Comparison of ENCODE assay signal across 9 cellular contexts in the genomic region with DNA sequence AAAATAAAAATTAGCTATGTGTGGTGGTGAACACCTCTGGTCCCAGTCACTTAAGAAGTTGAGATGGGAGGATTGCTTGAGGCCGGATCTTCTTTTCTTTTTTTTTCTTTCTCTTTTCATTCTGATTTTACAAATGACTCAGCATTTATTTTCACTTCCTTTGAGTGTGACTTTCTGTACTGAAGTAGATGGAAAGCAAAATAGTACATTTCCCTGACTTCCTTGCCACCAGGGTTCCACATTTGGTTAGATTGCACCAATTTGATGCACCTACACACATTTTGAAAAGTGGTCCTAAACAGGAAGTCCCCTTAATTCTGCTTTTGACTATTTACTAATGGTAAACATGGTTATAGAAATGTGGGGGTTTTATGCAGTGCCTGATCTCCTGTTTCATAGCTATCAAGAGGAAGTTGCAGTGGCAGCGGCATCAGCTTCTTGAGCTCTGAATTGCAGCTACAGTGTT. TPM values are rescaled to one million over a fixed set of nuclear protein-coding genes. Genes with fewer than 3 reads are reported as not detected.
DNase-seq lines count a peak whose midpoint lies in the region; ATAC-seq and TF ChIP-seq lines count a peak whose summit lies in the region.
"Had no signal": no experiment of that assay in that cellular context is flagged by ENCODE, and none has a peak within 500 bp of the region (broad histone marks: within the 10 kb centered on the region; RNA-seq: fewer than 3 reads in every experiment).

No MANE protein-coding gene starts in this region.

- POLR2A ChIA-PET in MCF 10A (lab: Yijun Ruan, JAX): interaction anchor here (0.8 kb wide), 1 partner anchor 15 kb away, joined by 3 read pairs; no protein-coding TSS in a partner anchor
- POLR2A ChIA-PET in naive thymus-derived CD8-positive, alpha-beta T cell (lab: Charles Lee): interaction anchor here (3.4 kb wide), 1 partner anchor 13 kb away, joined by 19 read pairs; the partner anchor contains the start of gene LEMD3

- H3K4me3 ChIP-seq in mammary epithelial cell (replicated peaks in 1 of 3; ENCODE audit: insufficient read depth in 1 of 3, low read depth in 2 of 3, low read length in 3 of 3): no peak overlapping the region
- no peak overlapping the region for H3K4me3 ChIP-seq in transverse colon
- no peak overlapping the region for H3K4me3 ChIP-seq in tibial artery

- H3K27ac ChIP-seq in mammary epithelial cell (ENCODE audit: insufficient read depth, low read depth, low read length) (no peak overlapping the region), transverse colon (no peak overlapping the region), tibial artery (no peak overlapping the region)

- H3K9me3 Mint-ChIP-seq in MCF 10A (ENCODE audit: unreplicated experiment): no peaks in the 10 kb centered on the region
- H3K9me3 Mint-ChIP-seq in naive thymus-derived CD8-positive, alpha-beta T cell: no peaks in the 10 kb centered on the region
- H3K9me3 Mint-ChIP-seq: neural crest cell had no signal

- peak; percentile 90 for ATAC-seq in HG03025 (IDR thresholded peaks at IDR 0.05; ENCODE audit: low FRiP score, unreplicated experiment)
- ATAC-seq in naive thymus-derived CD8-positive, alpha-beta T cell: peak; percentile 37 to 54

- no peak overlapping the region for H3K9ac ChIP-seq in mammary epithelial cell (ENCODE audit: insufficient read depth, low read length)

- dilution Hi-C loops in mammary epithelial cell (cut with HindIII; ENCODE audit: low sequenced_read_pairs): no loop called here

- H3K79me2 ChIP-seq in mammary epithelial cell (ENCODE audit: insufficient read depth, low read length): no peaks in the 10 kb centered on the region

- no peak overlapping the region for H3K4me3 Mint-ChIP-seq in MCF 10A (ENCODE audit: unreplicated experiment)
- H3K4me3 Mint-ChIP-seq in naive thymus-derived CD8-positive, alpha-beta T cell: peak overlapping the region in 8 of 10 donors; percentile 10 to 43 (median 24)
- H3K4me3 Mint-ChIP-seq: neural crest cell had no signal

- TF ChIP-seq POLR2A in transverse colon (IDR thresholded peaks at IDR 0.05): no peak

- no peak overlapping the region for H3K27ac Mint-ChIP-seq in MCF 10A (ENCODE audit: low read depth, unreplicated experiment)
- H3K27ac Mint-ChIP-seq in naive thymus-derived CD8-positive, alpha-beta T cell: peak overlapping the region in 5 of 10 donors; percentile 18 to 65 (median 46)

- H3K9me3 ChIP-seq in mammary epithelial cell (replicated peaks; ENCODE audit: insufficient read depth, low read length): no peaks in the 10 kb centered on the region
- H3K9me3 ChIP-seq in transverse colon: no peaks in the 10 kb centered on the region
- H3K9me3 ChIP-seq in tibial artery: no peaks in the 10 kb centered on the region

- TF ChIP-seq EP300 in transverse colon (IDR thresholded peaks at IDR 0.05; ENCODE audit: low read depth): no peak

- H3K36me3 ChIP-seq in mammary epithelial cell (ENCODE audit: insufficient read depth, low read length) (no peaks in the 10 kb centered on the region), transverse colon (no peaks in the 10 kb centered on the region), tibial artery (no peaks in the 10 kb centered on the region)

- intact Hi-C loops in mammary epithelial cell (cut with micrococcal nuclease) (no loop called here), MCF 10A (cut with micrococcal nuclease) (no loop called here), transverse colon (cut with DNase I; ENCODE audit: low total_unique reads) (no loop called here), tibial artery (cut with DNase I; ENCODE audit: low total_unique reads) (no loop called here)

- peaks cover 6% of the 10 kb centered on the region for H3K4me1 Mint-ChIP-seq in MCF 10A (ENCODE audit: insufficient read depth, unreplicated experiment)
- peaks cover 3 to 16% (median 11%) of the 10 kb centered on the region in 4 donors for H3K4me1 Mint-ChIP-seq in naive thymus-derived CD8-positive, alpha-beta T cell

- in situ Hi-C loops in mammary epithelial cell (cut with MboI; ENCODE audit: low sequenced_read_pairs in 2 of 2): no loop called here
- in situ Hi-C loops in transverse colon (cut with MboI; ENCODE audit: low pct_ligation_motif_present in 1 of 4, low pct_unique_long_range_greater_than_20kb in 1 of 4, low sequenced_read_pairs in 3 of 4): no loop called here

- H2AFZ ChIP-seq in mammary epithelial cell (ENCODE audit: low read depth, low read length): peak overlapping the region; percentile 50

- no peak for DNase-seq in mammary epithelial cell
- DNase-seq in MCF 10A (ENCODE audit: unreplicated experiment): no peak
- peak; percentile 29 for DNase-seq in SIG-M5 (lab: John Stamatoyannopoulos, UW)
- DNase-seq in naive thymus-derived CD8-positive, alpha-beta T cell: peak in 3 of 10 donors; percentile 13 to 39 (median 25)
- no peak for DNase-seq in hippocampal formation (lab: John Stamatoyannopoulos, UW)
- no peak for DNase-seq in transverse colon
- DNase-seq in tibial artery: no peak

- H3K36me3 Mint-ChIP-seq in MCF 10A (ENCODE audit: insufficient read depth, unreplicated experiment): no peaks in the 10 kb centered on the region
- H3K36me3 Mint-ChIP-seq in naive thymus-derived CD8-positive, alpha-beta T cell: no peaks in the 10 kb centered on the region

- no TSS peak for BruUV-seq in mammary epithelial cell (replicated peaks; lab: Mats Ljungman, UMichigan)
- no TSS peak for BruUV-seq in MCF 10A (replicated peaks; lab: Mats Ljungman, UMichigan)

- CTCF ChIA-PET in mammary epithelial cell (lab: Charles Lee; ENCODE audit: low non-redundant PET): no interaction called here
- CTCF ChIA-PET in MCF 10A (lab: Yijun Ruan, JAX): interaction anchor here (0.7 to 1.0 kb wide), 2 partner anchors 21 to 76 kb away, joined by 3 to 9 read pairs; no protein-coding TSS in a partner anchor

- 89% methylated on average over 2 of the region's 2 CpGs for WGBS in mammary epithelial cell (ENCODE audit: low coverage, missing lambda C conversion rate)
- 36 to 46% methylated on average over 1 to 2 of the region's 2 CpGs for WGBS in transverse colon (ENCODE audit: low coverage in 1 of 2), 2 donors

- TF ChIP-seq CTCF in mammary epithelial cell (conservative IDR thresholded peaks at IDR 0.05 in 1 of 2, IDR thresholded peaks at IDR 0.05 in 1 of 2; ENCODE audit: extremely low read depth in 1 of 2, insufficient read depth in 1 of 2, low read depth in 1 of 2, low read length in 2 of 2) (no peak), MCF 10A (IDR thresholded peaks at IDR 0.05; ENCODE audit: unreplicated experiment) (no peak), transverse colon (IDR thresholded peaks at IDR 0.05) (no peak), tibial artery (IDR thresholded peaks at IDR 0.05) (no peak)

- H3K27me3 Mint-ChIP-seq in MCF 10A (ENCODE audit: insufficient read depth, unreplicated experiment): peaks cover 47% of the 10 kb centered on the region
- peaks cover 7 to 26% (median 17%) of the 10 kb centered on the region in 5 donors for H3K27me3 Mint-ChIP-seq in naive thymus-derived CD8-positive, alpha-beta T cell

- H3K27me3 ChIP-seq in mammary epithelial cell (ENCODE audit: insufficient read depth, low read length) (no peaks in the 10 kb centered on the region), transverse colon (peaks cover 9% of the 10 kb centered on the region), tibial artery (peaks cover 0 to 12% of the 10 kb centered on the region in 2 donors)

- H3K4me1 ChIP-seq in mammary epithelial cell (ENCODE audit: insufficient read depth, low read length) (no peaks in the 10 kb centered on the region), transverse colon (no peaks in the 10 kb centered on the region), tibial artery (no peaks in the 10 kb centered on the region)

- H3K4me2 ChIP-seq in mammary epithelial cell (ENCODE audit: insufficient read depth, low read depth, low read length): no peak overlapping the region

- H4K20me1 ChIP-seq in mammary epithelial cell (ENCODE audit: insufficient read depth, low read length): no peaks in the 10 kb centered on the region

RNA-seq across cellular contexts. Expression of gene LEMD3, which starts 13.0 kb away (rescaled TPM):
- total RNA-seq in mammary epithelial cell (10 to 100 TPM; 31.2 to 47.0 TPM), MCF 10A (2022) (21.8 and 27.7 TPM in 2 replicates), transverse colon (100 to 1,000 TPM in 1 of 4 donors, 10 to 100 TPM in 3; 45.2 to 159 (median 63.0) TPM)
- polyA plus RNA-seq in mammary epithelial cell: 9.4 TPM
- 12.8 TPM for polyA minus RNA-seq in mammary epithelial cell
- 10 to 100 TPM; 62.1 to 62.9 TPM for total RNA-seq in naive thymus-derived CD8-positive, alpha-beta T cell
- 10 to 100 TPM; 28.2 to 31.5 (median 30.9) TPM for polyA plus RNA-seq in naive thymus-derived CD8-positive, alpha-beta T cell

RNA-seq across cellular contexts. Expression of gene WIF1, which starts 35.3 kb away (rescaled TPM):
- total RNA-seq in mammary epithelial cell: not detected
- not detected for polyA plus RNA-seq in mammary epithelial cell
- not detected for polyA minus RNA-seq in mammary epithelial cell
- not detected in 2 replicates for total RNA-seq in MCF 10A (2022)
- not detected for total RNA-seq in naive thymus-derived CD8-positive, alpha-beta T cell
- polyA plus RNA-seq in naive thymus-derived CD8-positive, alpha-beta T cell: not detected
- not detected for total RNA-seq in transverse colon
- total RNA-seq: neural crest cell had no signal
